2 cellular contexts compared by ENCODE assay signal in the genomic region with DNA sequence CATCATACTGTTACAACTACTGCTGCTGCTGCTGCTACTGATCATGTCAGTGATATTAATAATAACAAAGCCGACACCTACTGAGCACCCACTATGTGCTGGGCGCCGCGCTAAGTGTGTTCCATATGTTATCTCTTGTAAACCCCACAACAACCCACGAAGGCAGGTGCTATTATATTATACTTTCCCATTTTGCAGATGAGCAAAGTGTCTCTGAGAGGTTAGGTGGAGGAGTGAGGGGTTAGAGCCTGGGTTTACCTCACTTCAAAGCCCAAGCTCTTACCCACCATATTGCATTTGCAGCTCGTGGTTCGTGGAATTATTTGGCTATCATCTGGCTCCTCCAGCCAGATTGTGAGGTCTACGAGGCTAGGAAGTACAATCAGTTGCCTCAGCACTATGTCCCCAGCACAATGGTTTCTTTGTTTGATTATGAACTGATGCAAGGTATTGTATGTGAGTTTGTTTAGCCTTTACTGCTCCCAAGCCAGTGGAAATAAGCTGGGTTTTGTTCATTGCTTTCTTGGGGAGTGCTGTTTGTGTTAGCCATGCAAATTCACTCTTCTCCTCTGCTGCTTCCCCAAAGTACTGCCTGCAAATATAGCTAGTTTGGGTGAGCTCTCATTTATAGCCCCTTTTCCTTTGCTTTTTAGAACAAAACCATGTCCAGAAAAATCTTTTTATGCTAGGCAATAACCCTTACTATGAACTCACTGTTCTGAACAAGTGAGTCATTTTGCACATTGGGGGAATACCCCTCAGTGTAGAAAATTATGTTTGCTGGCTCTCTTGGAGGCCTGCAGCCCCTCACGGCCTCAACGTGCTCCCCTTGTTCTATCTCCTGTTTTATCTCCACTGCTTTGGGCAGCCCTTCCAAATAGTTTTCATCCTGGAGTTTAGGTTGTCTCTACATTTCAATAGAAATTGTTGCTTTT.
A peak's percentile ranks its signal among the peaks of the same experiment; 100 is the strongest.
TF ChIP-seq lines count a peak whose summit lies in the region.

No MANE protein-coding gene starts in this region.

TF ChIP-seq in HepG2, 621 proteins besides CTCF, POLR2A, EP300 and RAD21 (continues in another document):
- TF ChIP-seq ZFP90 (CRISPR knock-in tag; IDR thresholded peaks at IDR 0.05; ENCODE audit: borderline replicate concordance) (no peak), DR1 (CRISPR knock-in tag; IDR thresholded peaks at IDR 0.05) (no peak), PHB2 (IDR thresholded peaks at IDR 0.05; ENCODE audit: partially characterized antibody) (no peak), BATF2 (CRISPR knock-in tag; IDR thresholded peaks at IDR 0.05) (no peak), ZBTB7A (CRISPR knock-in tag; IDR thresholded peaks at IDR 0.05) (no peak), ARHGAP35 (CRISPR knock-in tag; IDR thresholded peaks at IDR 0.05; ENCODE audit: borderline replicate concordance) (no peak), KLF16 (CRISPR knock-in tag; IDR thresholded peaks at IDR 0.05) (no peak), GFI1 (CRISPR knock-in tag; IDR thresholded peaks at IDR 0.05; ENCODE audit: borderline replicate concordance) (no peak), ZNF30 (CRISPR knock-in tag; IDR thresholded peaks at IDR 0.05) (no peak), SOX6 (IDR thresholded peaks at IDR 0.05) (no peak), SOX6 (CRISPR knock-in tag; IDR thresholded peaks at IDR 0.05) (peak; percentile 92), JARID2 (CRISPR knock-in tag; IDR thresholded peaks at IDR 0.05; ENCODE audit: insufficient replicate concordance) (no peak), ZNF75D (CRISPR knock-in tag; IDR thresholded peaks at IDR 0.05; ENCODE audit: borderline replicate concordance) (no peak), ZNF720 (CRISPR knock-in tag; IDR thresholded peaks at IDR 0.05) (no peak), MAFK (conservative IDR thresholded peaks at IDR 0.05 in 1 of 2, IDR thresholded peaks at IDR 0.05 in 1 of 2; ENCODE audit: low read length in 2 of 2) (peak in 1 of 2 experiments; percentile 10; a peak in 1 of 4 replicates), HOXA3 (CRISPR knock-in tag; IDR thresholded peaks at IDR 0.05) (no peak), CEBPZ (IDR thresholded peaks at IDR 0.05; ENCODE audit: low read length) (no peak), ZNF343 (CRISPR knock-in tag; IDR thresholded peaks at IDR 0.05) (no peak), HDAC2 (CRISPR knock-in tag; IDR thresholded peaks at IDR 0.05) (peak; percentile 15; the same call in 1 of the 2 replicates), ZNF180 (CRISPR knock-in tag; IDR thresholded peaks at IDR 0.05; ENCODE audit: borderline replicate concordance, low read depth) (no peak), ATAD3A (CRISPR knock-in tag; IDR thresholded peaks at IDR 0.05) (no peak), ZNF263 (CRISPR knock-in tag; IDR thresholded peaks at IDR 0.05) (peak; percentile 47; the same call in 1 of the 2 replicates)
- TF ChIP-seq, protein P1, sequence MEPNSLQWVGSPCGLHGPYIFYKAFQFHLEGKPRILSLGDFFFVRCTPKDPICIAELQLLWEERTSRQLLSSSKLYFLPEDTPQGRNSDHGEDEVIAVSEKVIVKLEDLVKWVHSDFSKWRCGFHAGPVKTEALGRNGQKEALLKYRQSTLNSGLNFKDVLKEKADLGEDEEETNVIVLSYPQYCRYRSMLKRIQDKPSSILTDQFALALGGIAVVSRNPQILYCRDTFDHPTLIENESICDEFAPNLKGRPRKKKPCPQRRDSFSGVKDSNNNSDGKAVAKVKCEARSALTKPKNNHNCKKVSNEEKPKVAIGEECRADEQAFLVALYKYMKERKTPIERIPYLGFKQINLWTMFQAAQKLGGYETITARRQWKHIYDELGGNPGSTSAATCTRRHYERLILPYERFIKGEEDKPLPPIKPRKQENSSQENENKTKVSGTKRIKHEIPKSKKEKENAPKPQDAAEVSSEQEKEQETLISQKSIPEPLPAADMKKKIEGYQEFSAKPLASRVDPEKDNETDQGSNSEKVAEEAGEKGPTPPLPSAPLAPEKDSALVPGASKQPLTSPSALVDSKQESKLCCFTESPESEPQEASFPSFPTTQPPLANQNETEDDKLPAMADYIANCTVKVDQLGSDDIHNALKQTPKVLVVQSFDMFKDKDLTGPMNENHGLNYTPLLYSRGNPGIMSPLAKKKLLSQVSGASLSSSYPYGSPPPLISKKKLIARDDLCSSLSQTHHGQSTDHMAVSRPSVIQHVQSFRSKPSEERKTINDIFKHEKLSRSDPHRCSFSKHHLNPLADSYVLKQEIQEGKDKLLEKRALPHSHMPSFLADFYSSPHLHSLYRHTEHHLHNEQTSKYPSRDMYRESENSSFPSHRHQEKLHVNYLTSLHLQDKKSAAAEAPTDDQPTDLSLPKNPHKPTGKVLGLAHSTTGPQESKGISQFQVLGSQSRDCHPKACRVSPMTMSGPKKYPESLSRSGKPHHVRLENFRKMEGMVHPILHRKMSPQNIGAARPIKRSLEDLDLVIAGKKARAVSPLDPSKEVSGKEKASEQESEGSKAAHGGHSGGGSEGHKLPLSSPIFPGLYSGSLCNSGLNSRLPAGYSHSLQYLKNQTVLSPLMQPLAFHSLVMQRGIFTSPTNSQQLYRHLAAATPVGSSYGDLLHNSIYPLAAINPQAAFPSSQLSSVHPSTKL (CRISPR knock-in tag; IDR thresholded peaks at IDR 0.05) = peak; percentile 46

TF ChIP-seq in K562, 482 proteins besides CTCF, POLR2A, EP300 and RAD21:
- TF ChIP-seq THAP7 (CRISPR knock-in tag; IDR thresholded peaks at IDR 0.05) (no peak), ASH1L (IDR thresholded peaks at IDR 0.05; ENCODE audit: borderline replicate concordance, low read depth, partially characterized antibody) (no peak), ZKSCAN1 (IDR thresholded peaks at IDR 0.05; ENCODE audit: low read depth, low read length) (peak; percentile 63; the same call in 1 of the 2 replicates)
TF ChIP-seq in K562: peak in this region for 1.
